8 cellular contexts compared by ENCODE assay signal in the genomic region with DNA sequence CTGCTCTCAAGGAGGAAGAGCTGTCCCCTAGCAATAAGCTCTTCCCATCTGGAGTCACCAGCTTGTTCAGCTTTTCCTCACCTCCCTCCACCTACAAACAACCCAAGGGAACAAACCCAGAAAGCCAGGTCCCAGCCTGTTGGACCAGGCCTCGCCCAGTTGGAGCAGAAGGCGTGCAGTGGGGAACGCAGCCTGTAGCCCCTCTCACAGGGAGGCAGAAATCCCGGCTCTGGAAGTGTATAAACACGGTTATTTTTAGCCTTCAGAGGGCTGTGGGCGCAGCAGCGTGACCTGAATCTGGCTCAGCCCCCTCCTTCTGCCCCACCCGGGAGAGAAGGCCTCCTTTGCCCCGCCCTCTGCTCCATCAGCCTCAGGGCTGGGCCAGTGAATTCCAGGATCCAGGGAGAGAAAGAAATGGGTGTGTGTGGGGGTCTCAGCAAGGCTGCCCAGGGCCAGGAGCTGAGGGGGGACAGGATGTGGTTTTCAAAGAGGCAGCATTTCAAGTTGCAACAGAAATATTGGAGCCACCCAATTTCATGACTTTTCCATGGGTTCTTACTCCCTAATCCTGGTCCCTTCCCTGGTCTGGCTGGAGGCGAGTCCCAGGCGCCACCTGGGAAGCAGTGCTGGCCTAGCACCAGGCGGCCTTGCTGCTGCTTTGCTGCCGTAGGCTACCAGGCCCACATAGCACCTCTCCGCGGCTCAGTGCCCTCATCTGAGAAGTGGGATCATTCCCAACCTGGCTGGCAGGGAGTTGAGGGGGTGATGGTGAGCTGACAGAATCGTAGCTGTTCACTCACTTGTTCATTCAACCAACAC. TPM values are rescaled to one million over a fixed set of nuclear protein-coding genes. Genes with fewer than 3 reads are reported as not detected.
DNase-seq lines count a peak whose midpoint lies in the region; ATAC-seq and TF ChIP-seq lines count a peak whose summit lies in the region.

No MANE protein-coding gene starts in this region.

- H3K9me2 ChIP-seq in neural cell (ENCODE audit: insufficient read depth, low read length): no peaks in the 10 kb centered on the region

- H3K27ac ChIP-seq in CD4-positive, alpha-beta T cell (ENCODE audit: low read depth, low read length): no peak overlapping the region
- H3K27ac ChIP-seq in esophagus muscularis mucosa (replicated peaks in 1 of 4): peak overlapping the region; percentile 82 to 84 (median 83)
- H3K27ac ChIP-seq in neural cell (ENCODE audit: low read length): peak overlapping the region; percentile 53

- peak overlapping the region; percentile 16 for H3K9ac ChIP-seq in neural cell (ENCODE audit: low read length)

- no peak for TF ChIP-seq CTCF in CD4-positive, alpha-beta T cell (IDR thresholded peaks at IDR 0.05)
- TF ChIP-seq CTCF in esophagus muscularis mucosa (IDR thresholded peaks at IDR 0.05) (peak in 1 of 3 experiments; percentile 13), neural cell (IDR thresholded peaks at IDR 0.05; ENCODE audit: poor library complexity, severe bottlenecking) (no peak)

- H3K27me3 ChIP-seq in CD4-positive, alpha-beta T cell (ENCODE audit: control insufficient read depth, insufficient read depth, low read length): no peaks in the 10 kb centered on the region
- H3K27me3 ChIP-seq in esophagus muscularis mucosa (no peaks in the 10 kb centered on the region), neural cell (ENCODE audit: insufficient read depth, low read depth, low read length) (no peaks in the 10 kb centered on the region)

- TF ChIP-seq POLR2A in esophagus muscularis mucosa (IDR thresholded peaks at IDR 0.05; ENCODE audit: low read depth): no peak

- peaks cover 71% of the 10 kb centered on the region for H3K4me1 Mint-ChIP-seq in CD4-positive, alpha-beta T cell (ENCODE audit: low read depth)

- no peak overlapping the region for H2AFZ ChIP-seq in neural cell (ENCODE audit: low read depth, low read length)

- TF ChIP-seq RAD21 in neural cell (conservative IDR thresholded peaks at IDR 0.05): no peak

- H3K27ac Mint-ChIP-seq in CD4-positive, alpha-beta T cell: no peak overlapping the region

- H3K36me3 ChIP-seq in esophagus muscularis mucosa (no peaks in the 10 kb centered on the region), neural cell (ENCODE audit: insufficient read depth, low read length) (no peaks in the 10 kb centered on the region)

- 35% methylated on average over 16 of the region's 16 CpGs for WGBS in esophagus muscularis mucosa

- no peaks in the 10 kb centered on the region for H3K9me3 Mint-ChIP-seq in CD4-positive, alpha-beta T cell

- H3K4me3 ChIP-seq in esophagus muscularis mucosa (peak overlapping the region in 3 of 4 donors; percentile 8 to 21 (median 12)), neural cell (ENCODE audit: low read length) (peak overlapping the region; percentile 10)

- no peak for DNase-seq in CD4-positive, alpha-beta T cell
- DNase-seq in NCI-H82 (lab: John Stamatoyannopoulos, UW) (peak; percentile 87), esophagus muscularis mucosa (ENCODE audit: extremely low spot score) (no peak), RKO (ENCODE audit: low spot score) (no peak), NCI-H1930 (lab: John Stamatoyannopoulos, UW) (no peak), NCI-H1105 treated with DMSO at 0.1 percent for 48 hours (lab: John Stamatoyannopoulos, UW) (no peak)

- intact Hi-C loops in CD4-positive, alpha-beta T cell (cut with DNase I, micrococcal nuclease): no loop called here
- intact Hi-C loops in esophagus muscularis mucosa (cut with DNase I): no loop called here

- no peaks in the 10 kb centered on the region for H3K9me3 ChIP-seq in CD4-positive, alpha-beta T cell (ENCODE audit: control insufficient read depth, low read length)
- H3K9me3 ChIP-seq in esophagus muscularis mucosa (no peaks in the 10 kb centered on the region), neural cell (ENCODE audit: low read length) (no peaks in the 10 kb centered on the region)

- H3K79me2 ChIP-seq in neural cell (replicated peaks; ENCODE audit: insufficient read depth, low read length): peaks cover 93% of the 10 kb centered on the region

- no peaks in the 10 kb centered on the region for H3K36me3 Mint-ChIP-seq in CD4-positive, alpha-beta T cell (ENCODE audit: low read depth)

- no peak for ATAC-seq in CD4-positive, alpha-beta T cell (ENCODE audit: poor library complexity)
- no peak for ATAC-seq in GM18909 (IDR thresholded peaks at IDR 0.05; ENCODE audit: poor library complexity, unreplicated experiment)

- no peaks in the 10 kb centered on the region for H3F3A ChIP-seq in neural cell (ENCODE audit: insufficient read depth, low read length, poor library complexity, severe bottlenecking)

- CTCF ChIA-PET in CD4-positive, alpha-beta T cell (lab: Charles Lee): no interaction called here

- H3K27me3 Mint-ChIP-seq in CD4-positive, alpha-beta T cell: no peaks in the 10 kb centered on the region

- H3K4me1 ChIP-seq in esophagus muscularis mucosa: peaks cover 98 to 100% (median 100%) of the 10 kb centered on the region in 4 donors

- peaks cover 52% of the 10 kb centered on the region for H4K20me1 ChIP-seq in neural cell (ENCODE audit: insufficient read depth)

- POLR2A ChIA-PET in CD4-positive, alpha-beta T cell (lab: Charles Lee): interaction anchor here (1.0 kb wide), 1 partner anchor 36 kb away, joined by 3 read pairs; no protein-coding TSS in a partner anchor

- H3K4me3 Mint-ChIP-seq in CD4-positive, alpha-beta T cell: peak overlapping the region; percentile 30

- TF ChIP-seq EP300 in esophagus muscularis mucosa (IDR thresholded peaks at IDR 0.05): no peak
- TF ChIP-seq EP300 in neural cell (conservative IDR thresholded peaks at IDR 0.05; ENCODE audit: poor library complexity, severe bottlenecking): no peak

- H3K4me2 ChIP-seq in neural cell (ENCODE audit: low read length): no peak overlapping the region

TF ChIP-seq in neural cell, 6 proteins besides CTCF, POLR2A, EP300 and RAD21:
- TF ChIP-seq EZH2 (IDR thresholded peaks at IDR 0.05; ENCODE audit: borderline replicate concordance, insufficient read depth, low read length, poor library complexity, severe bottlenecking) (no peak), SMC3 (conservative IDR thresholded peaks at IDR 0.05; ENCODE audit: poor library complexity) (no peak), MXI1 (conservative IDR thresholded peaks at IDR 0.05; ENCODE audit: poor library complexity, severe bottlenecking) (no peak), TAF1 (IDR thresholded peaks at IDR 0.05; ENCODE audit: low read depth) (no peak), REST (IDR thresholded peaks at IDR 0.05; ENCODE audit: borderline replicate concordance) (no peak), POLR2AphosphoS5 (IDR thresholded peaks at IDR 0.05) (no peak)

RNA-seq across cellular contexts. Expression of gene ZMIZ1, which starts 33.5 kb away (rescaled TPM):
- total RNA-seq in CD4-positive, alpha-beta T cell: 10 to 100 TPM; 14.6 to 15.5 TPM
- 10 to 100 TPM; 48.7 to 87.2 (median 66.0) TPM for total RNA-seq in esophagus muscularis mucosa
- 26.8 and 63.9 TPM in 2 replicates for polyA plus RNA-seq in neural cell
- polyA minus RNA-seq in neural cell: 62.6 and 99.6 TPM in 2 replicates
